Comparison of ENCODE assay signal across 8 cellular contexts in the genomic region with DNA sequence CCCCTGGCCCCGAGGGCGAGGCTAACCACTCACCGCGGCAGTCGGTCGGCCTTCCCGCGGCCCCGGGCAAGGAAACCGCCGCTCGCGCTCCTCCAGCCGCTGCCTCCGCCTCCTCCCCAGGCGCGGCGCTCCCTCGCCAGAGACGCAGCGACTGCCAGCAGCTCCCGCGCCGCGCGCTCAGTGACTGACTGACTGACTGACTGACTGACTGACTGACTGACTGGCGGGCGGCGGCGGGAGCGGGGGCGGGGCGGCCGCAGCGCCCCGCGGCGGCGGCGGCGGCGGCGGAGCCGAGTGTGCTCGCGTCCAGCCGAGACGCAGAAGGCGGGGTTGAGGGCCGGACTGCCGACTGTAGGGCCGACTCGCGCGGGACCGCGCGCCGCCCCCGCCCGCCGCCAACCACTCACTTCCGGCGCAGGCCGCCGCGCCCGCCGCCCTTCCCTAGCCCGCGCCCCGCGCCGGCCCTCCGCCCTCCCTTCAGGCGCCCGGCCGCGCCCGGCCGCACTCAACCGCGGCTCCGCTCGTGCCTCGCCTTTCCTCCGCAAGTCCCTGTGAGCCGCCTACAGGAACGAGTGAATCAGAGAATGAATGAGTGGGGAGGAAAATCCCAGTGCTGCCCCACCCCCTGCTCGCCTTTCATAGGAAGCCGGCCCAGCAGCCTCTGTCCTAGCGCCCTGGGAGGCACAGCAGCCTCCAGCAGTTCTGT.
DNase-seq lines count a peak whose midpoint lies in the region; ATAC-seq and TF ChIP-seq lines count a peak whose summit lies in the region.

A gene with protein sequence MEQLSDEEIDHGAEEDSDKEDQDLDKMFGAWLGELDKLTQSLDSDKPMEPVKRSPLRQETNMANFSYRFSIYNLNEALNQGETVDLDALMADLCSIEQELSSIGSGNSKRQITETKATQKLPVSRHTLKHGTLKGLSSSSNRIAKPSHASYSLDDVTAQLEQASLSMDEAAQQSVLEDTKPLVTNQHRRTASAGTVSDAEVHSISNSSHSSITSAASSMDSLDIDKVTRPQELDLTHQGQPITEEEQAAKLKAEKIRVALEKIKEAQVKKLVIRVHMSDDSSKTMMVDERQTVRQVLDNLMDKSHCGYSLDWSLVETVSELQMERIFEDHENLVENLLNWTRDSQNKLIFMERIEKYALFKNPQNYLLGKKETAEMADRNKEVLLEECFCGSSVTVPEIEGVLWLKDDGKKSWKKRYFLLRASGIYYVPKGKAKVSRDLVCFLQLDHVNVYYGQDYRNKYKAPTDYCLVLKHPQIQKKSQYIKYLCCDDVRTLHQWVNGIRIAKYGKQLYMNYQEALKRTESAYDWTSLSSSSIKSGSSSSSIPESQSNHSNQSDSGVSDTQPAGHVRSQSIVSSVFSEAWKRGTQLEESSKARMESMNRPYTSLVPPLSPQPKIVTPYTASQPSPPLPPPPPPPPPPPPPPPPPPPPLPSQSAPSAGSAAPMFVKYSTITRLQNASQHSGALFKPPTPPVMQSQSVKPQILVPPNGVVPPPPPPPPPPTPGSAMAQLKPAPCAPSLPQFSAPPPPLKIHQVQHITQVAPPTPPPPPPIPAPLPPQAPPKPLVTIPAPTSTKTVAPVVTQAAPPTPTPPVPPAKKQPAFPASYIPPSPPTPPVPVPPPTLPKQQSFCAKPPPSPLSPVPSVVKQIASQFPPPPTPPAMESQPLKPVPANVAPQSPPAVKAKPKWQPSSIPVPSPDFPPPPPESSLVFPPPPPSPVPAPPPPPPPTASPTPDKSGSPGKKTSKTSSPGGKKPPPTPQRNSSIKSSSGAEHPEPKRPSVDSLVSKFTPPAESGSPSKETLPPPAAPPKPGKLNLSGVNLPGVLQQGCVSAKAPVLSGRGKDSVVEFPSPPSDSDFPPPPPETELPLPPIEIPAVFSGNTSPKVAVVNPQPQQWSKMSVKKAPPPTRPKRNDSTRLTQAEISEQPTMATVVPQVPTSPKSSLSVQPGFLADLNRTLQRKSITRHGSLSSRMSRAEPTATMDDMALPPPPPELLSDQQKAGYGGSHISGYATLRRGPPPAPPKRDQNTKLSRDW (minus strand): TSS at position 224 of the 706 bp plus-strand sequence. CDS start 39,948 bp downstream, outside the sequence.

- H3K4me3 Mint-ChIP-seq in nephron: peak within 1 kb of the TSS; percentile 94 to 98 (median 97)

- peaks cover 8% of the 10 kb centered on the region for H3K9me3 Mint-ChIP-seq in nephron

- H3K27me3 Mint-ChIP-seq in nephron (ENCODE audit: low read depth): no peaks in the 10 kb centered on the region

- TF ChIP-seq CTCF in RWPE1 (conservative IDR thresholded peaks at IDR 0.05; ENCODE audit: low read depth): no peak
- no peak for TF ChIP-seq CTCF in nephron (IDR thresholded peaks at IDR 0.05; ENCODE audit: unreplicated experiment in 3 of 3)

- peak within 1 kb of the TSS; percentile 94 to 98 (median 95) for H3K27ac Mint-ChIP-seq in nephron

- POLR2A ChIA-PET in RWPE1 (lab: Yijun Ruan, JAX; ENCODE audit: low non-redundant PET): interaction anchor here (0.6 kb wide), 1 partner anchor 26 kb away, joined by 3 read pairs; no protein-coding TSS in a partner anchor

- peaks cover 40% of the 10 kb centered on the region for H3K4me1 Mint-ChIP-seq in nephron

- CTCF ChIA-PET in RWPE1 (lab: Yijun Ruan, JAX): no interaction called here

- H3K27ac ChIP-seq in RWPE1: peak within 1 kb of the TSS; percentile 96

- peak; percentile 59 for ATAC-seq in GM21367 (IDR thresholded peaks at IDR 0.05; ENCODE audit: unreplicated experiment)

- peaks cover 5% of the 10 kb centered on the region for H3K36me3 Mint-ChIP-seq in nephron (ENCODE audit: low read depth)

- DNase-seq in C1 segment of cervical spinal cord (lab: John Stamatoyannopoulos, UW) (peak; percentile 9 to 76 (median 64)), KG1 (lab: John Stamatoyannopoulos, UW) (peak; percentile 9), RWPE1 (ENCODE audit: low spot score) (peak; percentile 87), activated gamma-delta T cell treated with Interleukin-2 at 50 U/mL for 16 hours (peak; percentile 36), fibroblast of the conjunctiva (ENCODE audit: low read depth) (peak; percentile 80)
- DNase-seq in stimulated activated naive CD4-positive, alpha-beta T cell treated with Interleukin-2 at 50 U/mL for 16 hours (lab: John Stamatoyannopoulos, UW): peak; percentile 56

Comparison
In these comparisons a context has a peak if more than half of its experiments do, and no peak if none do; other contexts are left out.
1. Peak in every context shown above with its lines: DNase-seq, ATAC-seq and H3K27ac ChIP-seq.
2. DNase-seq: peak in every context shown above with its lines; median percentile 87 in RWPE1; 80 in fibroblast of the conjunctiva; 64 in C1 segment of cervical spinal cord; 56 in stimulated activated naive CD4-positive, alpha-beta T cell treated with Interleukin-2 at 50 U/mL for 16 hours; 36 in activated gamma-delta T cell treated with Interleukin-2 at 50 U/mL for 16 hours; 9 in KG1.